16 cellular contexts compared by ENCODE assay signal in the genomic region with DNA sequence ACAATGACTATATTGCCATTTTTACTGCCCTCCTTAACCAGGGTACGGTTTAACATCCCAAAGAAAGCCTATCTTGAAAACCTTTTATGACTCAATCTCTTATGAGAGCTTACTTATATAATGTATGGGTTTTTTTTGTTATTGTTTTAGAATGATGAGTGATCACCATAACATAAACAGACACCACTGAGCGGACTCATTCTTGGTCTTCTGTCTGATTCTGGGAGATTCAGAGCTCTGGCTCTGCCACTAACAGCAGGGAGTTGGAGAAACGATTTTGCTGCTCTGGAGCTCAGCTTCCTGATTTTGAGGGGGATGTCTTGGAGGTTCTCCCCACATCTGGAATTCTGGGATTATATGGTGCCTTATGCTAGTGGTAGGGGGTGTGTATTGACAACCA.
"Had no signal": no experiment of that assay in that cellular context is flagged by ENCODE, and none has a peak within 500 bp of the region (broad histone marks: within the 10 kb centered on the region; RNA-seq: fewer than 3 reads in every experiment).

No MANE protein-coding gene starts in this region.

- H3K4me3 Mint-ChIP-seq: activated T-helper 1 cell treated with anti-CD3 and anti-CD28 coated beads, Interleukin-12 subunit alpha, Interleukin-12 subunit beta, Interleukin-2, Interleukin-4 antibody, amounts not matched to agents 30 ng/mL and 10 ng/mL and 1 ng/mL, durations not matched to agents 14 hours and 24 hours and 36 hours; natural killer cell; type B pancreatic cell had no signal

- H3K27ac Mint-ChIP-seq: activated T-helper 1 cell treated with anti-CD3 and anti-CD28 coated beads, Interleukin-12 subunit alpha, Interleukin-12 subunit beta, Interleukin-2, Interleukin-4 antibody, amounts not matched to agents 30 ng/mL and 10 ng/mL and 1 ng/mL, durations not matched to agents 14 hours and 24 hours and 36 hours; natural killer cell; type B pancreatic cell had no signal

- H3K36me3 ChIP-seq: breast epithelium, left lung, right lobe of liver had no signal

- ATAC-seq: left lung, natural killer cell, psoas muscle, right lobe of liver had no signal

- DNase-seq: activated CD4-positive, alpha-beta T cell treated with anti-CD3 and anti-CD28 coated beads for 4 hours; activated naive CD4-positive, alpha-beta T cell; dorsolateral prefrontal cortex; foreskin melanocyte; head of caudate nucleus; islet precursor cell; left lung; natural killer cell; psoas muscle; right lobe of liver; stimulated activated CD4-positive, alpha-beta T cell treated with anti-CD3 and anti-CD28 coated beads, Interleukin-2, amount 100 ng/mL, for 48 hours; stimulated activated naive CD4-positive, alpha-beta T cell treated with Interleukin-2 at 50 U/mL for 16 hours; T-helper 1 cell had no signal

- H3K36me3 Mint-ChIP-seq: natural killer cell, type B pancreatic cell had no signal

- H3K4me1 Mint-ChIP-seq: natural killer cell had no signal

- H3K9me3 ChIP-seq: breast epithelium, left lung, psoas muscle, right lobe of liver had no signal

- H3K9me3 Mint-ChIP-seq: activated T-helper 1 cell treated with anti-CD3 and anti-CD28 coated beads, Interleukin-12 subunit alpha, Interleukin-12 subunit beta, Interleukin-2, Interleukin-4 antibody, amounts not matched to agents 30 ng/mL and 10 ng/mL and 1 ng/mL, durations not matched to agents 14 hours and 24 hours and 36 hours; natural killer cell; type B pancreatic cell had no signal

- H3K27me3 Mint-ChIP-seq: type B pancreatic cell had no signal

- H3K27me3 ChIP-seq: breast epithelium, left lung, right lobe of liver had no signal

- H3K4me3 ChIP-seq: breast epithelium, dorsolateral prefrontal cortex, left lung, psoas muscle, right lobe of liver had no signal

- H3K4me1 ChIP-seq: breast epithelium, psoas muscle, right lobe of liver had no signal
